Comparison of ENCODE assay signal across 1 cellular context in the genomic region with DNA sequence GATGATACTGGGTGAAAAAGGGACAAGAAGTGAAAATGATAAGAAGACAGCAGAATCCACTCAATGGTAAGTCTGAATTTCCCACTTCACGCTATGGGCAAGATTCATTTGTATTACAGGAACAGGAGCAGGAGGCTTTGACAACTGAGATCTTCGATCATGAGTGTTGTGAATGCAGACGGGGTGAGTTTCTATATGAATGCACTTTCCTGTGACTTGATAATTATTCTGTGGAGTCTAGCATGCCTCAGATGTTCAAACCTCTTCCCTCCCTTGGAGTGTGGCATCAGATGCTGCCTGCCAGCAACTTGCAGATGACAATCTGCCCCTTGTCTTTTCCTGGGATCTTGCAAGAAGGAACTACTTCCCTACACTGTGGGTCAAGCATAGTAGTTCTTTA.
TF ChIP-seq lines count a peak whose summit lies in the region.

No MANE protein-coding gene starts in this region.

TF ChIP-seq in GM12878, 131 proteins besides CTCF, POLR2A, EP300 and RAD21 (continued from another document):
- TF ChIP-seq ETV6 (conservative IDR thresholded peaks at IDR 0.05 in 1 of 2, IDR thresholded peaks at IDR 0.05 in 1 of 2; ENCODE audit: borderline replicate concordance in 1 of 2, low read depth in 1 of 2) (no peak), MTA3 (IDR thresholded peaks at IDR 0.05; ENCODE audit: borderline replicate concordance, low read length) (no peak), CHD1 (IDR thresholded peaks at IDR 0.05; ENCODE audit: low read depth, low read length) (no peak), CHD2 (IDR thresholded peaks at IDR 0.05; ENCODE audit: borderline replicate concordance, low read depth, low read length) (no peak), BHLHE40 (IDR thresholded peaks at IDR 0.05; ENCODE audit: borderline replicate concordance in 1 of 2, low read depth in 2 of 2, low read length in 1 of 2) (no peak)
- TF ChIP-seq, protein P1, sequence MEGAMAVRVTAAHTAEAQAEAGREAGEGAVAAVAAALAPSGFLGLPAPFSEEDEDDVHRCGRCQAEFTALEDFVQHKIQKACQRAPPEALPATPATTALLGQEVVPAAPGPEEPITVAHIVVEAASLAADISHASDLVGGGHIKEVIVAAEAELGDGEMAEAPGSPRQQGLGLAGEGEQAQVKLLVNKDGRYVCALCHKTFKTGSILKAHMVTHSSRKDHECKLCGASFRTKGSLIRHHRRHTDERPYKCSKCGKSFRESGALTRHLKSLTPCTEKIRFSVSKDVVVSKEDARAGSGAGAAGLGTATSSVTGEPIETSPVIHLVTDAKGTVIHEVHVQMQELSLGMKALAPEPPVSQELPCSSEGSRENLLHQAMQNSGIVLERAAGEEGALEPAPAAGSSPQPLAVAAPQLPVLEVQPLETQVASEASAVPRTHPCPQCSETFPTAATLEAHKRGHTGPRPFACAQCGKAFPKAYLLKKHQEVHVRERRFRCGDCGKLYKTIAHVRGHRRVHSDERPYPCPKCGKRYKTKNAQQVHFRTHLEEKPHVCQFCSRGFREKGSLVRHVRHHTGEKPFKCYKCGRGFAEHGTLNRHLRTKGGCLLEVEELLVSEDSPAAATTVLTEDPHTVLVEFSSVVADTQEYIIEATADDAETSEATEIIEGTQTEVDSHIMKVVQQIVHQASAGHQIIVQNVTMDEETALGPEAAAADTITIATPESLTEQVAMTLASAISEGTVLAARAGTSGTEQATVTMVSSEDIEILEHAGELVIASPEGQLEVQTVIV (IDR thresholded peaks at IDR 0.05; ENCODE audit: borderline replicate concordance, partially characterized antibody): no peak
- TF ChIP-seq, protein P2, sequence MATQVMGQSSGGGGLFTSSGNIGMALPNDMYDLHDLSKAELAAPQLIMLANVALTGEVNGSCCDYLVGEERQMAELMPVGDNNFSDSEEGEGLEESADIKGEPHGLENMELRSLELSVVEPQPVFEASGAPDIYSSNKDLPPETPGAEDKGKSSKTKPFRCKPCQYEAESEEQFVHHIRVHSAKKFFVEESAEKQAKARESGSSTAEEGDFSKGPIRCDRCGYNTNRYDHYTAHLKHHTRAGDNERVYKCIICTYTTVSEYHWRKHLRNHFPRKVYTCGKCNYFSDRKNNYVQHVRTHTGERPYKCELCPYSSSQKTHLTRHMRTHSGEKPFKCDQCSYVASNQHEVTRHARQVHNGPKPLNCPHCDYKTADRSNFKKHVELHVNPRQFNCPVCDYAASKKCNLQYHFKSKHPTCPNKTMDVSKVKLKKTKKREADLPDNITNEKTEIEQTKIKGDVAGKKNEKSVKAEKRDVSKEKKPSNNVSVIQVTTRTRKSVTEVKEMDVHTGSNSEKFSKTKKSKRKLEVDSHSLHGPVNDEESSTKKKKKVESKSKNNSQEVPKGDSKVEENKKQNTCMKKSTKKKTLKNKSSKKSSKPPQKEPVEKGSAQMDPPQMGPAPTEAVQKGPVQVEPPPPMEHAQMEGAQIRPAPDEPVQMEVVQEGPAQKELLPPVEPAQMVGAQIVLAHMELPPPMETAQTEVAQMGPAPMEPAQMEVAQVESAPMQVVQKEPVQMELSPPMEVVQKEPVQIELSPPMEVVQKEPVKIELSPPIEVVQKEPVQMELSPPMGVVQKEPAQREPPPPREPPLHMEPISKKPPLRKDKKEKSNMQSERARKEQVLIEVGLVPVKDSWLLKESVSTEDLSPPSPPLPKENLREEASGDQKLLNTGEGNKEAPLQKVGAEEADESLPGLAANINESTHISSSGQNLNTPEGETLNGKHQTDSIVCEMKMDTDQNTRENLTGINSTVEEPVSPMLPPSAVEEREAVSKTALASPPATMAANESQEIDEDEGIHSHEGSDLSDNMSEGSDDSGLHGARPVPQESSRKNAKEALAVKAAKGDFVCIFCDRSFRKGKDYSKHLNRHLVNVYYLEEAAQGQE (IDR thresholded peaks at IDR 0.05; ENCODE audit: low read depth, low read length): no peak
- TF ChIP-seq, protein P3, sequence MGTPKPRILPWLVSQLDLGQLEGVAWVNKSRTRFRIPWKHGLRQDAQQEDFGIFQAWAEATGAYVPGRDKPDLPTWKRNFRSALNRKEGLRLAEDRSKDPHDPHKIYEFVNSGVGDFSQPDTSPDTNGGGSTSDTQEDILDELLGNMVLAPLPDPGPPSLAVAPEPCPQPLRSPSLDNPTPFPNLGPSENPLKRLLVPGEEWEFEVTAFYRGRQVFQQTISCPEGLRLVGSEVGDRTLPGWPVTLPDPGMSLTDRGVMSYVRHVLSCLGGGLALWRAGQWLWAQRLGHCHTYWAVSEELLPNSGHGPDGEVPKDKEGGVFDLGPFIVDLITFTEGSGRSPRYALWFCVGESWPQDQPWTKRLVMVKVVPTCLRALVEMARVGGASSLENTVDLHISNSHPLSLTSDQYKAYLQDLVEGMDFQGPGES (IDR thresholded peaks at IDR 0.05): no peak
- TF ChIP-seq, protein P4, sequence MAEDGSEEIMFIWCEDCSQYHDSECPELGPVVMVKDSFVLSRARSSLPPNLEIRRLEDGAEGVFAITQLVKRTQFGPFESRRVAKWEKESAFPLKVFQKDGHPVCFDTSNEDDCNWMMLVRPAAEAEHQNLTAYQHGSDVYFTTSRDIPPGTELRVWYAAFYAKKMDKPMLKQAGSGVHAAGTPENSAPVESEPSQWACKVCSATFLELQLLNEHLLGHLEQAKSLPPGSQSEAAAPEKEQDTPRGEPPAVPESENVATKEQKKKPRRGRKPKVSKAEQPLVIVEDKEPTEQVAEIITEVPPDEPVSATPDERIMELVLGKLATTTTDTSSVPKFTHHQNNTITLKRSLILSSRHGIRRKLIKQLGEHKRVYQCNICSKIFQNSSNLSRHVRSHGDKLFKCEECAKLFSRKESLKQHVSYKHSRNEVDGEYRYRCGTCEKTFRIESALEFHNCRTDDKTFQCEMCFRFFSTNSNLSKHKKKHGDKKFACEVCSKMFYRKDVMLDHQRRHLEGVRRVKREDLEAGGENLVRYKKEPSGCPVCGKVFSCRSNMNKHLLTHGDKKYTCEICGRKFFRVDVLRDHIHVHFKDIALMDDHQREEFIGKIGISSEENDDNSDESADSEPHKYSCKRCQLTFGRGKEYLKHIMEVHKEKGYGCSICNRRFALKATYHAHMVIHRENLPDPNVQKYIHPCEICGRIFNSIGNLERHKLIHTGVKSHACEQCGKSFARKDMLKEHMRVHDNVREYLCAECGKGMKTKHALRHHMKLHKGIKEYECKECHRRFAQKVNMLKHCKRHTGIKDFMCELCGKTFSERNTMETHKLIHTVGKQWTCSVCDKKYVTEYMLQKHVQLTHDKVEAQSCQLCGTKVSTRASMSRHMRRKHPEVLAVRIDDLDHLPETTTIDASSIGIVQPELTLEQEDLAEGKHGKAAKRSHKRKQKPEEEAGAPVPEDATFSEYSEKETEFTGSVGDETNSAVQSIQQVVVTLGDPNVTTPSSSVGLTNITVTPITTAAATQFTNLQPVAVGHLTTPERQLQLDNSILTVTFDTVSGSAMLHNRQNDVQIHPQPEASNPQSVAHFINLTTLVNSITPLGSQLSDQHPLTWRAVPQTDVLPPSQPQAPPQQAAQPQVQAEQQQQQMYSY (CRISPR knock-in tag; IDR thresholded peaks at IDR 0.05): no peak
- TF ChIP-seq, protein P5, sequence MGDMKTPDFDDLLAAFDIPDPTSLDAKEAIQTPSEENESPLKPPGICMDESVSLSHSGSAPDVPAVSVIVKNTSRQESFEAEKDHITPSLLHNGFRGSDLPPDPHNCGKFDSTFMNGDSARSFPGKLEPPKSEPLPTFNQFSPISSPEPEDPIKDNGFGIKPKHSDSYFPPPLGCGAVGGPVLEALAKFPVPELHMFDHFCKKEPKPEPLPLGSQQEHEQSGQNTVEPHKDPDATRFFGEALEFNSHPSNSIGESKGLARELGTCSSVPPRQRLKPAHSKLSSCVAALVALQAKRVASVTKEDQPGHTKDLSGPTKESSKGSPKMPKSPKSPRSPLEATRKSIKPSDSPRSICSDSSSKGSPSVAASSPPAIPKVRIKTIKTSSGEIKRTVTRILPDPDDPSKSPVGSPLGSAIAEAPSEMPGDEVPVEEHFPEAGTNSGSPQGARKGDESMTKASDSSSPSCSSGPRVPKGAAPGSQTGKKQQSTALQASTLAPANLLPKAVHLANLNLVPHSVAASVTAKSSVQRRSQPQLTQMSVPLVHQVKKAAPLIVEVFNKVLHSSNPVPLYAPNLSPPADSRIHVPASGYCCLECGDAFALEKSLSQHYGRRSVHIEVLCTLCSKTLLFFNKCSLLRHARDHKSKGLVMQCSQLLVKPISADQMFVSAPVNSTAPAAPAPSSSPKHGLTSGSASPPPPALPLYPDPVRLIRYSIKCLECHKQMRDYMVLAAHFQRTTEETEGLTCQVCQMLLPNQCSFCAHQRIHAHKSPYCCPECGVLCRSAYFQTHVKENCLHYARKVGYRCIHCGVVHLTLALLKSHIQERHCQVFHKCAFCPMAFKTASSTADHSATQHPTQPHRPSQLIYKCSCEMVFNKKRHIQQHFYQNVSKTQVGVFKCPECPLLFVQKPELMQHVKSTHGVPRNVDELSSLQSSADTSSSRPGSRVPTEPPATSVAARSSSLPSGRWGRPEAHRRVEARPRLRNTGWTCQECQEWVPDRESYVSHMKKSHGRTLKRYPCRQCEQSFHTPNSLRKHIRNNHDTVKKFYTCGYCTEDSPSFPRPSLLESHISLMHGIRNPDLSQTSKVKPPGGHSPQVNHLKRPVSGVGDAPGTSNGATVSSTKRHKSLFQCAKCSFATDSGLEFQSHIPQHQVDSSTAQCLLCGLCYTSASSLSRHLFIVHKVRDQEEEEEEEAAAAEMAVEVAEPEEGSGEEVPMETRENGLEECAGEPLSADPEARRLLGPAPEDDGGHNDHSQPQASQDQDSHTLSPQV (IDR thresholded peaks at IDR 0.05): no peak
